ENCODE assay signal across 8 cellular contexts in genomic region chr3:50600841-50601591, GRCh38. TPM values are rescaled to one million over a fixed set of nuclear protein-coding genes. Genes with fewer than 3 reads are reported as not detected.
DNase-seq lines count a peak whose midpoint lies in the region; ATAC-seq and TF ChIP-seq lines count a peak whose summit lies in the region.

No MANE protein-coding gene starts in this region.

- peaks cover 14% of the 10 kb centered on the region for H3K36me3 Mint-ChIP-seq in natural killer cell treated with Interleukin-12 subunit alpha and Interleukin-12 subunit beta and Interleukin-15 and Interleukin-18, amount 100 ng/mL, for 72 hours

- ATAC-seq in HG03432 (IDR thresholded peaks at IDR 0.05; ENCODE audit: unreplicated experiment) (peak; percentile 75), GM21717 (IDR thresholded peaks at IDR 0.05; ENCODE audit: unreplicated experiment) (no peak)
- ATAC-seq in natural killer cell treated with Interleukin-12 subunit alpha and Interleukin-12 subunit beta and Interleukin-15 and Interleukin-18, amount 100 ng/mL, for 72 hours: peak; percentile 85 to 90
- peak; percentile 67 for ATAC-seq in stimulated activated naive CD8-positive, alpha-beta T cell treated with anti-CD3 and anti-CD28 coated beads, Interleukin-15, Interleukin-2, amounts not matched to agents 100 U/mL and 50 U/mL, for 24 hours

- no peaks in the 10 kb centered on the region for H3K9me3 Mint-ChIP-seq in natural killer cell treated with Interleukin-12 subunit alpha and Interleukin-12 subunit beta and Interleukin-15 and Interleukin-18, amount 100 ng/mL, for 72 hours

- H3K27me3 Mint-ChIP-seq in natural killer cell treated with Interleukin-12 subunit alpha and Interleukin-12 subunit beta and Interleukin-15 and Interleukin-18, amount 100 ng/mL, for 72 hours: no peaks in the 10 kb centered on the region

- peak overlapping the region; percentile 99 for H3K27ac Mint-ChIP-seq in natural killer cell treated with Interleukin-12 subunit alpha and Interleukin-12 subunit beta and Interleukin-15 and Interleukin-18, amount 100 ng/mL, for 72 hours

- peak; percentile 98 for DNase-seq in GF-D8 (lab: John Stamatoyannopoulos, UW)
- peak; percentile 92 for DNase-seq in NOMO-1 treated with dmso at 0.1 percent for 144 hours (lab: John Stamatoyannopoulos, UW; ENCODE audit: unreplicated experiment)
- peak; percentile 81 for DNase-seq in activated T-cell treated with anti-CD3 and anti-CD28 coated beads, Interleukin-2, amount 50 U/mL, for 1 hour
- DNase-seq in epithelial cell of proximal tubule (ENCODE audit: low read depth): peak; percentile 87
- DNase-seq in natural killer cell treated with Interleukin-12 subunit alpha and Interleukin-12 subunit beta and Interleukin-15 and Interleukin-18, amount 100 ng/mL, for 72 hours (ENCODE audit: low spot score): peak; percentile 96
- peak; percentile 90 for DNase-seq in stimulated activated naive CD8-positive, alpha-beta T cell treated with anti-CD3 and anti-CD28 coated beads, Interleukin-15, Interleukin-2, amounts not matched to agents 100 U/mL and 50 U/mL, for 24 hours

- H3K4me3 ChIP-seq in epithelial cell of proximal tubule (ENCODE audit: low read depth, low read length): no peak overlapping the region

- H3K4me1 Mint-ChIP-seq in natural killer cell treated with Interleukin-12 subunit alpha and Interleukin-12 subunit beta and Interleukin-15 and Interleukin-18, amount 100 ng/mL, for 72 hours (ENCODE audit: low read depth in 2 of 2): peaks cover 73 to 74% of the 10 kb centered on the region in 2 donors

- TF ChIP-seq CTCF in epithelial cell of proximal tubule (conservative IDR thresholded peaks at IDR 0.05; ENCODE audit: low read depth, low read length): no peak

- peak overlapping the region; percentile 88 for H3K4me3 Mint-ChIP-seq in natural killer cell treated with Interleukin-12 subunit alpha and Interleukin-12 subunit beta and Interleukin-15 and Interleukin-18, amount 100 ng/mL, for 72 hours

RNA-seq across cellular contexts. Expression of gene CISH, which starts 10.6 kb away (rescaled TPM):
- 1.8 and 3.8 TPM in 2 replicates for total RNA-seq in epithelial cell of proximal tubule
- total RNA-seq in natural killer cell treated with Interleukin-12 subunit alpha and Interleukin-12 subunit beta and Interleukin-15 and Interleukin-18, amount 100 ng/mL, for 72 hours: 100 to 1,000 TPM; 146 to 151 TPM

RNA-seq across cellular contexts. Expression of gene MAPKAPK3, which starts 15.9 kb away (rescaled TPM):
- 117 and 131 TPM in 2 replicates for total RNA-seq in epithelial cell of proximal tubule
- total RNA-seq in natural killer cell treated with Interleukin-12 subunit alpha and Interleukin-12 subunit beta and Interleukin-15 and Interleukin-18, amount 100 ng/mL, for 72 hours: 100 to 1,000 TPM in 1 of 2 donors, 10 to 100 TPM in 1; 84.8 to 106 TPM

RNA-seq across cellular contexts. Expression of gene HEMK1, which starts 31.7 kb away (rescaled TPM):
- total RNA-seq in epithelial cell of proximal tubule: 11.3 and 13.7 TPM in 2 replicates
- total RNA-seq in natural killer cell treated with Interleukin-12 subunit alpha and Interleukin-12 subunit beta and Interleukin-15 and Interleukin-18, amount 100 ng/mL, for 72 hours: 10 to 100 TPM; 31.5 to 48.4 TPM

RNA-seq across cellular contexts. Expression of gene C3orf18, which starts 33.5 kb away (rescaled TPM):
- 4.3 and 8.9 TPM in 2 replicates for total RNA-seq in epithelial cell of proximal tubule
- 1 to 10 TPM; 5.1 to 6.2 TPM for total RNA-seq in natural killer cell treated with Interleukin-12 subunit alpha and Interleukin-12 subunit beta and Interleukin-15 and Interleukin-18, amount 100 ng/mL, for 72 hours

Comparison
In these comparisons a context has a peak if more than half of its experiments do, and no peak if none do; other contexts are left out.
1. RNA of gene CISH, which starts 10.6 kb away (total RNA-seq): 146 to 151 TPM in natural killer cell treated with Interleukin-12 subunit alpha and Interleukin-12 subunit beta and Interleukin-15 and Interleukin-18, amount 100 ng/mL, for 72 hours; 1.8 to 3.8 TPM in epithelial cell of proximal tubule; every median in the first group is over 10 times any median in the second.
2. Peak in every context shown above with its lines, with median percentiles within 50 percentile points of each other: DNase-seq.